ENCODE assay signal across 18 cellular contexts in the genomic region with DNA sequence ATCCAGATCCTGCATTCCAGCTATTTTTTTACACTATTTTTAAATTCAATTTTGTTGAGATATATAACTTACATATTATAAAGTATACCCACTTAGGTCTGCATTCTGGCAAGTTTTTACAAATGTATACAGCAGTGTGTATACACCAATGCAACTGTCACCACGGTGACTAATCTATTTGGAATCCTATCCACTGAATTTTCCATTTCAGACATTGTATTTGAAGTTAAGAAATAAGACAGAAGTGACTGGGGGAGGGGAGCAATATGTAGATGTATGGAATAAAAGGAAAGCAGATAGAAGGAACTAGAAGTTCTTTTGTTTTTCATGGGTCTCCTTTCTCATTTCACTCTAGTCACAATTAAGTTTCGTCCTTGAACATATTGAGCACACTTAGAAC.
"Had no signal": no experiment of that assay in that cellular context is flagged by ENCODE, and none has a peak within 500 bp of the region (broad histone marks: within the 10 kb centered on the region; RNA-seq: fewer than 3 reads in every experiment).

No MANE protein-coding gene starts in this region.

- H3K4me3 Mint-ChIP-seq: activated T-helper 17 cell treated with anti-CD3 and anti-CD28 coated beads, Interleukin-2, amount 50 U/mL, for 72 hours; naive thymus-derived CD8-positive, alpha-beta T cell; stimulated activated effector memory CD8-positive, alpha-beta T cell treated with anti-CD3 and anti-CD28 coated beads, Interleukin-12 subunit alpha, Interleukin-12 subunit beta, amount 100 ng/mL, for 72 hours had no signal

- H3K36me3 ChIP-seq: ascending aorta, colonic mucosa, esophagus muscularis mucosa, thoracic aorta had no signal

- ATAC-seq: activated T-helper 17 cell treated with anti-CD3 and anti-CD28 coated beads, Interleukin-2, amount 50 U/mL, for 72 hours; left lobe of liver; naive thymus-derived CD8-positive, alpha-beta T cell; stimulated activated effector memory CD8-positive, alpha-beta T cell treated with anti-CD3 and anti-CD28 coated beads, Interleukin-12 subunit alpha, Interleukin-12 subunit beta, amount 100 ng/mL, for 72 hours had no signal

- H3K27ac Mint-ChIP-seq: activated T-helper 17 cell treated with anti-CD3 and anti-CD28 coated beads, Interleukin-2, amount 50 U/mL, for 72 hours; naive thymus-derived CD8-positive, alpha-beta T cell; stimulated activated effector memory CD8-positive, alpha-beta T cell treated with anti-CD3 and anti-CD28 coated beads, Interleukin-12 subunit alpha, Interleukin-12 subunit beta, amount 100 ng/mL, for 72 hours had no signal

- H3K4me1 Mint-ChIP-seq: activated T-helper 17 cell treated with anti-CD3 and anti-CD28 coated beads, Interleukin-2, amount 50 U/mL, for 72 hours; stimulated activated effector memory CD8-positive, alpha-beta T cell treated with anti-CD3 and anti-CD28 coated beads, Interleukin-12 subunit alpha, Interleukin-12 subunit beta, amount 100 ng/mL, for 72 hours had no signal

- H3K36me3 Mint-ChIP-seq: naive thymus-derived CD8-positive, alpha-beta T cell; stimulated activated effector memory CD8-positive, alpha-beta T cell treated with anti-CD3 and anti-CD28 coated beads, Interleukin-12 subunit alpha, Interleukin-12 subunit beta, amount 100 ng/mL, for 72 hours had no signal

- H3K27ac ChIP-seq: ascending aorta, colonic mucosa, esophagus muscularis mucosa, parathyroid adenoma, thoracic aorta had no signal

- H3K4me1 ChIP-seq: ascending aorta, colonic mucosa, parathyroid adenoma had no signal

- H3K9me3 ChIP-seq: ascending aorta, colonic mucosa, esophagus muscularis mucosa, thoracic aorta had no signal

- H3K4me3 ChIP-seq: ascending aorta, colonic mucosa, esophagus muscularis mucosa, thoracic aorta had no signal

- H3K27me3 ChIP-seq: ascending aorta, colonic mucosa, esophagus muscularis mucosa had no signal

- DNase-seq: activated CD4-positive, alpha-beta T cell treated with anti-CD3 and anti-CD28 coated beads for 1 hour; activated CD4-positive, alpha-beta T cell treated with anti-CD3 and anti-CD28 coated beads, Interleukin-2, amount 50 U/mL, for 4 hours; activated naive CD4-positive, alpha-beta T cell treated with Interleukin-2 at 50 U/mL for 16 hours; activated T-cell treated with anti-CD3 and anti-CD28 coated beads for 4 hours; caudate nucleus; colonic mucosa; naive thymus-derived CD8-positive, alpha-beta T cell; stimulated activated CD4-positive, alpha-beta T cell treated with anti-CD3 and anti-CD28 coated beads, Interleukin-12 subunit alpha, Interleukin-12 subunit beta, amount 100 ng/mL, for 4 hours; stimulated activated CD4-positive, alpha-beta T cell treated with anti-CD3 and anti-CD28 coated beads, Interleukin-2, amount 100 ng/mL, for 24 hours; T-helper 1 cell; T1000 had no signal

- H3K27me3 Mint-ChIP-seq: activated T-helper 17 cell treated with anti-CD3 and anti-CD28 coated beads, Interleukin-2, amount 50 U/mL, for 72 hours; naive thymus-derived CD8-positive, alpha-beta T cell had no signal
